8 cellular contexts compared by ENCODE assay signal in the genomic region with DNA sequence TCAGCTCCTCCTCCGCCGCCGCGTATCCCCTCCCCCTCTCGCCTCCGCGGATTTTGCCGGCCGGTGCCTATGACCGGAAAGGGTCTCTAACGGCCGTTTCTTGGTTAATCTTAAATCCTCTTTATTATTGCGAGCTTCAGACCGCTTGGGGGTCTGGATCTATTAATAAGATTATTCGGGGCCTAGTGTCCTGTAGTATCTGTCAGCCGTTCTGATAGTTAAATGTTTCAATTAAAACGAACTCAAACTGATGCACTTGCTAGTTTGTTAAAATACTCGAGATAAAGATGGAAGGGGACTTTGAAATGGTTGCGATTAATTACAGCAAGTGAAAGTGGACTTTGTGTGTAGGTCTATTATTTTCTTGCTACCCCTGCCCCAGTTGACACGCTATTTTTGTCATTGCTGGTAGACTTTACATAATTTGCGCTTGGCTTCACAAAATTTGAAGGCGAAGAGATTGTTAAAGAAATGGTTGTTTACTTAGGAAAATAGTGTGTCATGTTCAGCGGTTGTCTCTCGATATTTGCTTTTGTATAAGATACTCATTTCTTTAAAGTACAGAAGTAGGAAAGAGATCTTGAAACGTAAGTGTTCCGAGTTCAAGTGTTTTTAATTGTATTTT. TPM values are rescaled to one million over a fixed set of nuclear protein-coding genes. Genes with fewer than 3 reads are reported as not detected.
A peak's percentile ranks its signal among the peaks of the same experiment; 100 is the strongest.
DNase-seq lines count a peak whose midpoint lies in the region; ATAC-seq and TF ChIP-seq lines count a peak whose summit lies in the region.

No MANE protein-coding gene starts in this region.

- H3K27me3 Mint-ChIP-seq in activated CD4-positive, alpha-beta T cell treated with anti-CD3 and anti-CD28 coated beads for 36 hours, result no peaks in the 10 kb centered on the region
- no peaks in the 10 kb centered on the region for H3K27me3 Mint-ChIP-seq in nephron progenitor cell (ENCODE audit: low read depth, poor library complexity)

- peaks cover 55% of the 10 kb centered on the region for H3K36me3 Mint-ChIP-seq in activated CD4-positive, alpha-beta T cell treated with anti-CD3 and anti-CD28 coated beads for 36 hours (ENCODE audit: low read depth)
- H3K36me3 Mint-ChIP-seq in nephron progenitor cell (ENCODE audit: low read depth), result peaks cover 43% of the 10 kb centered on the region

- TF ChIP-seq EP300 in esophagus muscularis mucosa (IDR thresholded peaks at IDR 0.05), result no peak

- peak overlapping the region; percentile 98 for H3K27ac Mint-ChIP-seq in activated CD4-positive, alpha-beta T cell treated with anti-CD3 and anti-CD28 coated beads for 36 hours
- peak overlapping the region; percentile 100 for H3K27ac Mint-ChIP-seq in nephron progenitor cell

- TF ChIP-seq CTCF in GM06990 (IDR thresholded peaks at IDR 0.05; ENCODE audit: insufficient read depth, low read length, poor library complexity, severe bottlenecking) (no peak), esophagus muscularis mucosa (IDR thresholded peaks at IDR 0.05) (no peak), nephron progenitor cell (IDR thresholded peaks at IDR 0.05) (no peak)

- DNase-seq in GM06990 (ENCODE audit: extremely low read depth, insufficient read length) (peak; percentile 83), esophagus muscularis mucosa (ENCODE audit: extremely low spot score) (no peak), nephron progenitor cell (peak; percentile 85), A172 (ENCODE audit: low spot score) (no peak), NCI-H128 (lab: John Stamatoyannopoulos, UW; ENCODE audit: unreplicated experiment) (no peak)
- peak; percentile 89 for DNase-seq in activated CD4-positive, alpha-beta T cell treated with anti-CD3 and anti-CD28 coated beads for 36 hours

- H3K4me1 Mint-ChIP-seq in activated CD4-positive, alpha-beta T cell treated with anti-CD3 and anti-CD28 coated beads for 36 hours, result peaks cover 31% of the 10 kb centered on the region
- H3K4me1 Mint-ChIP-seq in nephron progenitor cell, result peaks cover 43% of the 10 kb centered on the region

- POLR2A ChIA-PET in activated CD4-positive, alpha-beta T cell treated with anti-CD3 and anti-CD28 coated beads for 36 hours (lab: Charles Lee), result interaction anchor here (0.8 to 1.8 kb wide), 5 partner anchors 11 to 64 kb away, joined by 3 to 8 read pairs (median 3); a partner anchor contains a TSS

- H3K36me3 ChIP-seq in GM06990 (ENCODE audit: control insufficient read depth, insufficient read depth, low read length) (peaks cover 3% of the 10 kb centered on the region; the same call in 1 of the 2 replicates), esophagus muscularis mucosa (peaks cover 18 to 34% (median 26%) of the 10 kb centered on the region in 4 donors), thymus (ENCODE audit: control insufficient read depth, insufficient read depth) (no peaks in the 10 kb centered on the region)

- H3K9me3 Mint-ChIP-seq in activated CD4-positive, alpha-beta T cell treated with anti-CD3 and anti-CD28 coated beads for 36 hours (ENCODE audit: low read depth), result no peaks in the 10 kb centered on the region
- H3K9me3 Mint-ChIP-seq in nephron progenitor cell, result peaks cover 10% of the 10 kb centered on the region

- H3K4me3 ChIP-seq in GM06990 (replicated peaks; ENCODE audit: low read depth, low read length), result peak overlapping the region; percentile 88
- H3K4me3 ChIP-seq in esophagus muscularis mucosa, result peak overlapping the region; percentile 72 to 81 (median 75)
- peak overlapping the region; percentile 95 for H3K4me3 ChIP-seq in thymus (ENCODE audit: low read length)

- peak overlapping the region; percentile 96 to 99 (median 98) for H3K27ac ChIP-seq in esophagus muscularis mucosa (replicated peaks in 1 of 4)
- peak overlapping the region; percentile 98 for H3K27ac ChIP-seq in thymus (ENCODE audit: low read depth)

- WGBS in esophagus muscularis mucosa, result under 1% methylated on average over 26 of the region's 26 CpGs
- under 1% methylated on average over 26 of the region's 26 CpGs for WGBS in thymus

- H3K9me3 ChIP-seq in esophagus muscularis mucosa, result no peaks in the 10 kb centered on the region
- H3K9me3 ChIP-seq in thymus (ENCODE audit: control insufficient read depth), result no peaks in the 10 kb centered on the region

- ATAC-seq in HG03354 (IDR thresholded peaks at IDR 0.05; ENCODE audit: poor library complexity, severe bottlenecking, unreplicated experiment), result peak; percentile 24
- ATAC-seq in activated CD4-positive, alpha-beta T cell treated with anti-CD3 and anti-CD28 coated beads for 36 hours, result peak; percentile 10

- TF ChIP-seq POLR2A in esophagus muscularis mucosa (IDR thresholded peaks at IDR 0.05; ENCODE audit: low read depth), result no peak

- H3K27me3 ChIP-seq in GM06990 (replicated peaks; ENCODE audit: control insufficient read depth, insufficient read depth, low read length) (no peaks in the 10 kb centered on the region), esophagus muscularis mucosa (no peaks in the 10 kb centered on the region), thymus (ENCODE audit: control insufficient read depth, insufficient read depth) (no peaks in the 10 kb centered on the region)

- intact Hi-C loops in activated CD4-positive, alpha-beta T cell treated with anti-CD3 and anti-CD28 coated beads for 36 hours (cut with DNase I, micrococcal nuclease), result loop anchor here (1.0 to 5.0 kb wide), 10 partner anchors 45 to 1811 kb away; a partner anchor contains a TSS
- intact Hi-C loops in esophagus muscularis mucosa (cut with DNase I), result loop anchor here (5.0 kb wide), 1 partner anchor 61 kb away; no protein-coding TSS in a partner anchor

- H3K4me1 ChIP-seq in esophagus muscularis mucosa, result peaks cover 34 to 52% (median 51%) of the 10 kb centered on the region in 4 donors
- H3K4me1 ChIP-seq in thymus (ENCODE audit: control insufficient read depth, insufficient read depth, low read length), result peaks cover 5% of the 10 kb centered on the region

- H3K4me3 Mint-ChIP-seq in activated CD4-positive, alpha-beta T cell treated with anti-CD3 and anti-CD28 coated beads for 36 hours, result peak overlapping the region; percentile 85
- H3K4me3 Mint-ChIP-seq in nephron progenitor cell, result peak overlapping the region; percentile 97

- CTCF ChIA-PET in activated CD4-positive, alpha-beta T cell treated with anti-CD3 and anti-CD28 coated beads for 36 hours (lab: Charles Lee), result interaction anchor here (0.7 to 2.3 kb wide), 5 partner anchors 11 to 182 kb away, joined by 3 to 6 read pairs (median 4); a partner anchor contains a TSS

RNA-seq across cellular contexts. Expression of a gene that starts 0.8 kb away (rescaled TPM):
- total RNA-seq in activated CD4-positive, alpha-beta T cell treated with anti-CD3 and anti-CD28 coated beads for 36 hours, result 100 to 1,000 TPM; 299 to 380 TPM
- total RNA-seq in esophagus muscularis mucosa, result 100 to 1,000 TPM; 219 to 258 (median 244) TPM
- polyA plus RNA-seq in thymus, result 265 TPM
- 82.9 and 106 TPM in 2 replicates for total RNA-seq in A172 (2014; rRNA removed; shearing (Covaris generic))

RNA-seq across cellular contexts. Expression of a gene that starts 1.7 kb away (rescaled TPM):
- total RNA-seq in activated CD4-positive, alpha-beta T cell treated with anti-CD3 and anti-CD28 coated beads for 36 hours, result 100 to 1,000 TPM; 223 to 231 TPM
- 10 to 100 TPM; 35.8 to 61.8 (median 49.0) TPM for total RNA-seq in esophagus muscularis mucosa
- 29.5 TPM for polyA plus RNA-seq in thymus
- total RNA-seq in A172 (2014; rRNA removed; shearing (Covaris generic)), result 149 and 187 TPM in 2 replicates

RNA-seq across cellular contexts. Expression of a gene that starts 44.9 kb away (rescaled TPM):
- 10 to 100 TPM; 39.5 to 41.8 TPM for total RNA-seq in activated CD4-positive, alpha-beta T cell treated with anti-CD3 and anti-CD28 coated beads for 36 hours
- 10 to 100 TPM in 1 of 4 donors, 1 to 10 TPM in 3; 3.5 to 11.2 (median 5.2) TPM for total RNA-seq in esophagus muscularis mucosa
- 37.6 TPM for polyA plus RNA-seq in thymus
- total RNA-seq in A172 (2014; rRNA removed; shearing (Covaris generic)), result 104 and 116 TPM in 2 replicates

RNA-seq across cellular contexts. Expression of a gene that starts 52.1 kb away (rescaled TPM):
- under 1 TPM; 0.37 to 0.43 TPM for total RNA-seq in activated CD4-positive, alpha-beta T cell treated with anti-CD3 and anti-CD28 coated beads for 36 hours
- 1 to 10 TPM in 3 of 4 donors, under 1 TPM in 1; 0.83 to 2.1 (median 1.7) TPM for total RNA-seq in esophagus muscularis mucosa
- polyA plus RNA-seq in thymus, result 3.9 TPM
- total RNA-seq in A172 (2014; rRNA removed; shearing (Covaris generic)), result 1.4 and 1.6 TPM in 2 replicates

Comparison
In these comparisons a context has a peak if more than half of its experiments do, and no peak if none do; other contexts are left out.
1. DNase-seq: peak in GM06990 (single experiment), activated CD4-positive, alpha-beta T cell treated with anti-CD3 and anti-CD28 coated beads for 36 hours (single experiment) and nephron progenitor cell (single experiment); none in esophagus muscularis mucosa (single experiment), A172 (single experiment) and NCI-H128 (single experiment).
2. Peak in every context shown above with its lines, with median percentiles within 50 percentile points of each other: H3K4me3 ChIP-seq.